In genomic region chr3:38039899-38040261, GRCh38 we compare ENCODE assay signal across 9 cellular contexts. TPM values are rescaled to one million over a fixed set of nuclear protein-coding genes. Genes with fewer than 3 reads are reported as not detected.
DNase-seq lines count a peak whose midpoint lies in the region; ATAC-seq, FAIRE-seq and TF ChIP-seq lines count a peak whose summit lies in the region.
"Had no signal": no experiment of that assay in that cellular context is flagged by ENCODE, and none has a peak within 500 bp of the region (broad histone marks: within the 10 kb centered on the region; RNA-seq: fewer than 3 reads in every experiment).

No MANE protein-coding gene starts in this region.

- H3K36me3 ChIP-seq in H1 (ENCODE audit: control insufficient read depth in 2 of 4, insufficient read depth in 4 of 4, low read length in 3 of 4) (no peaks in the 10 kb centered on the region), testis (ENCODE audit: low read depth, missing control alignments) (no peaks in the 10 kb centered on the region)

- peak; percentile 40 for ATAC-seq in GM18907 (IDR thresholded peaks at IDR 0.05; ENCODE audit: unreplicated experiment)
- ATAC-seq in HG03175 (IDR thresholded peaks at IDR 0.05; ENCODE audit: unreplicated experiment), result peak; percentile 45

- H3K27me3 ChIP-seq in H1 (replicated peaks in 1 of 4; ENCODE audit: control insufficient read depth in 3 of 4, extremely low read depth in 1 of 4, insufficient read depth in 3 of 4, low read length in 3 of 4) (peaks cover 6 to 19% (median 17%) of the 10 kb centered on the region in 4 experiments), testis (no peaks in the 10 kb centered on the region)

- no peak overlapping the region for H4K8ac ChIP-seq in H1 (ENCODE audit: extremely low read depth, insufficient read depth, low read length)

- peaks cover 7% of the 10 kb centered on the region; the same call in 1 of the 2 replicates for H3K23me2 ChIP-seq in H1 (ENCODE audit: low read depth, low read length)

- H3K27ac ChIP-seq in H1 (ENCODE audit: low read depth, low read length) (no peak overlapping the region), testis (peak overlapping the region; percentile 57 to 74)

- TF ChIP-seq RAD21 in H1 (IDR thresholded peaks at IDR 0.05 in 1 of 2, conservative IDR thresholded peaks at IDR 0.05 in 1 of 2; ENCODE audit: low read depth in 2 of 2, low read length in 2 of 2), result peak in 1 of 2 experiments; percentile 31; a peak in 3 of 4 replicates

- H3K9me3 Mint-ChIP-seq in mesothelial cell of epicardium, result no peaks in the 10 kb centered on the region

- intact Hi-C loops in testis (cut with DNase I; ENCODE audit: low total_unique reads), result no loop called here

- no peak overlapping the region for H2BK12ac ChIP-seq in H1 (ENCODE audit: low read depth, low read length)

- no peak overlapping the region for H2BK15ac ChIP-seq in H1 (ENCODE audit: low read length)

- peak overlapping the region; percentile 12 for H3K27ac Mint-ChIP-seq in mesothelial cell of epicardium

- H3K4me3 ChIP-seq in H1 (ENCODE audit: extremely low read depth in 1 of 4, insufficient read depth in 2 of 4, low read depth in 3 of 4, low read length in 4 of 4) (peak overlapping the region in 3 of 4 experiments; percentile 62 to 75 (median 62); a peak in 5 of 8 replicates), testis (peak overlapping the region; percentile 55 to 63)

- TF ChIP-seq POLR2A in H1 (IDR thresholded peaks at IDR 0.05; ENCODE audit: control extremely low read depth in 1 of 2, low read depth in 2 of 2, low read length in 2 of 2), result no peak
- no peak for TF ChIP-seq POLR2A in testis (IDR thresholded peaks at IDR 0.05)

- peak; percentile 22 to 46 (median 29); a peak in 3 of 4 replicates for TF ChIP-seq CTCF in H1 (IDR thresholded peaks at IDR 0.05; ENCODE audit: control extremely low read depth in 1 of 3, insufficient read depth in 1 of 3, low read depth in 1 of 3, low read length in 3 of 3)
- no peak for TF ChIP-seq CTCF in mesothelial cell of epicardium (IDR thresholded peaks at IDR 0.05; ENCODE audit: unreplicated experiment)
- TF ChIP-seq CTCF in testis (IDR thresholded peaks at IDR 0.05), result peak in 2 of 3 experiments; percentile 23 to 26

- H4K91ac ChIP-seq in H1 (replicated peaks; ENCODE audit: insufficient read length, low read length), result no peak overlapping the region

- H3K36me3 Mint-ChIP-seq in mesothelial cell of epicardium, result no peaks in the 10 kb centered on the region

- H4K5ac ChIP-seq in H1 (ENCODE audit: insufficient read length, low read depth, low read length), result no peak overlapping the region

- no peak overlapping the region for H3K56ac ChIP-seq in H1 (replicated peaks; ENCODE audit: insufficient read length, low read depth, low read length)

- WGBS in H1 (ENCODE audit: extremely low coverage in 1 of 2, insufficient coverage in 1 of 2, insufficient read length in 1 of 2, insufficient replicate concordance in 2 of 2, low coverage in 1 of 2, low lambda C conversion rate in 2 of 2, missing lambda C conversion rate in 1 of 2), 2 experiments, result 57% methylated on average over 11 of the region's 11 CpGs; no CpG with 5 or more reads in 1 of the 2 experiments
- 17% methylated on average over 11 of the region's 11 CpGs for WGBS in testis, 2 donors

- no peak for FAIRE-seq in H1 (lab: Jason Lieb, UNC)

- H2BK20ac ChIP-seq in H1 (ENCODE audit: low read length), result no peak overlapping the region

- POLR2A ChIA-PET in H1 (lab: Charles Lee; ENCODE audit: partially characterized antibody), result interaction anchor here (1.0 kb wide), 1 partner anchor 36 kb away, joined by 3 read pairs; no protein-coding TSS in a partner anchor

- no peaks in the 10 kb centered on the region for H4K20me1 ChIP-seq in H1 (replicated peaks in 1 of 2; ENCODE audit: control insufficient read depth in 1 of 2, insufficient read depth in 2 of 2, low read length in 2 of 2)

- H3K4me1 ChIP-seq in H1 (replicated peaks in 1 of 4; ENCODE audit: control insufficient read depth in 3 of 4, insufficient read depth in 4 of 4, low read length in 3 of 4) (peaks cover 2 to 5% (median 4%) of the 10 kb centered on the region in 4 experiments; a peak in 4 of 7 replicates), testis (peaks cover 12% of the 10 kb centered on the region)

- peak overlapping the region; percentile 70 for H3K4me3 Mint-ChIP-seq in mesothelial cell of epicardium

- H2AK5ac ChIP-seq in H1 (ENCODE audit: low read depth, low read length), result no peak overlapping the region

- CTCF ChIA-PET in H1 (lab: Charles Lee; ENCODE audit: partially characterized antibody), result interaction anchor here (1.1 to 2.1 kb wide), 6 partner anchors 12 to 216 kb away, joined by 3 to 6 read pairs (median 3); no protein-coding TSS in a partner anchor

- no peak overlapping the region for H2BK5ac ChIP-seq in H1 (ENCODE audit: low read depth, low read length)

- peaks cover 43% of the 10 kb centered on the region for H3K27me3 Mint-ChIP-seq in mesothelial cell of epicardium (ENCODE audit: low read depth)

- H2AFZ ChIP-seq in H1 (ENCODE audit: low read length), result no peak overlapping the region

- H3K4me2 ChIP-seq in H1 (ENCODE audit: insufficient read depth in 1 of 2, low read depth in 2 of 2, low read length in 2 of 2), result peak overlapping the region; percentile 62 to 96

- no peak overlapping the region for H3K23ac ChIP-seq in H1 (ENCODE audit: insufficient read length)

- peaks cover 14% of the 10 kb centered on the region for H3K4me1 Mint-ChIP-seq in mesothelial cell of epicardium

- H3K18ac ChIP-seq in H1 (ENCODE audit: extremely low read depth, low read length), result no peak overlapping the region

- TF ChIP-seq EP300 in H1 (IDR thresholded peaks at IDR 0.05; ENCODE audit: borderline replicate concordance in 1 of 2, low read depth in 2 of 2, low read length in 2 of 2), result no peak

- H3K79me1 ChIP-seq in H1 (ENCODE audit: low read depth, low read length), result no peaks in the 10 kb centered on the region

- no peak overlapping the region for H3K9ac ChIP-seq in H1 (replicated peaks in 1 of 4; ENCODE audit: extremely low read depth in 1 of 4, low read depth in 3 of 4, low read length in 3 of 4)

- peak; percentile 70 for DNase-seq in AG08396 (ENCODE audit: low spot score)
- DNase-seq in UCSD-AML1 (lab: John Stamatoyannopoulos, UW; ENCODE audit: unreplicated experiment), result peak; percentile 65
- DNase-seq in H1 (ENCODE audit: low read depth in 1 of 2, low spot score in 2 of 2), result peak in 1 of 2 experiments; percentile 55
- DNase-seq in mesothelial cell of epicardium (ENCODE audit: low spot score in 2 of 2, unreplicated experiment in 2 of 2), result no peak
- DNase-seq in testis, result peak; percentile 87
- no peak for DNase-seq in RKO (ENCODE audit: low spot score)

- no peak overlapping the region for H2BK120ac ChIP-seq in H1 (replicated peaks; ENCODE audit: low read depth, low read length)

- no peak overlapping the region for H3K4ac ChIP-seq in H1 (replicated peaks; ENCODE audit: insufficient read length, low read depth, low read length)

- H3K79me2 ChIP-seq in H1 (ENCODE audit: control insufficient read depth in 1 of 2, insufficient read depth in 2 of 2, low read length in 2 of 2), result no peaks in the 10 kb centered on the region

- H3K9me3 ChIP-seq in H1 (ENCODE audit: insufficient read depth in 2 of 2, low read depth in 1 of 2, low read length in 1 of 2), result no peaks in the 10 kb centered on the region
- H3K9me3 ChIP-seq in testis, result no peaks in the 10 kb centered on the region

- H3K14ac ChIP-seq in H1 (ENCODE audit: insufficient read length), result no peak overlapping the region

TF ChIP-seq in H1, 55 proteins besides CTCF, POLR2A, EP300 and RAD21 (continues in another document):
- TF ChIP-seq GTF2F1 (IDR thresholded peaks at IDR 0.05; ENCODE audit: borderline replicate concordance, low read depth, low read length) (no peak), RXRA (IDR thresholded peaks at IDR 0.05; ENCODE audit: insufficient read depth, low read depth, low read length) (no peak), MAFK (IDR thresholded peaks at IDR 0.05; ENCODE audit: low read depth, low read length) (peak; percentile 14; the same call in 1 of the 2 replicates), RBBP5 (IDR thresholded peaks at IDR 0.05; ENCODE audit: borderline replicate concordance, low read depth, low read length) (no peak)

RNA-seq across cellular contexts. Expression of gene DLEC1, which starts 0.9 kb away (rescaled TPM):
- total RNA-seq in H1 (2021; fragmentation: NEBNext Ultra II Directional; extraction: Animal tissue kit (Norgen Biotek cat#: 25700)), result 0.75 and 0.76 TPM in 2 replicates
- polyA plus RNA-seq in H1 (2011; rRNA removed), result 0.26 and 0.36 TPM in 2 replicates
- 0.31 TPM for polyA plus RNA-seq in H1 (2011; cell fraction: cytosol; rRNA removed)
- polyA plus RNA-seq in H1 (2011; cell fraction: nucleus; rRNA removed), result 3.0 TPM
- polyA plus RNA-seq in H1 (2012, experiment 1 of 2), result 0.43 to 0.87 TPM (median 0.62 TPM) in 4 replicates
- 0.29 TPM for polyA plus RNA-seq in H1 (2012, experiment 2 of 2)
- 1.4 TPM for polyA plus RNA-seq in H1 (2013, experiment 1 of 2)
- polyA plus RNA-seq in H1 (2013, experiment 2 of 2), result 0.17 TPM
- polyA minus RNA-seq in H1 (2011; rRNA and poly(A)+ RNA removed), result 0.63 and 1.4 TPM in 2 replicates
- 0.29 TPM for polyA minus RNA-seq in H1 (2011; cell fraction: cytosol; rRNA and poly(A)+ RNA removed)
- 3.0 TPM for polyA minus RNA-seq in H1 (2011; cell fraction: nucleus; rRNA and poly(A)+ RNA removed)
- total RNA-seq in mesothelial cell of epicardium, result 1.3 to 1.8 TPM (median 1.4 TPM) in 3 replicates
- total RNA-seq in testis, result 10 to 100 TPM; 32.3 to 40.8 TPM
- polyA plus RNA-seq in testis (ENCODE audit: insufficient read depth, low read depth, low replicate concordance), result 36.9 TPM
- total RNA-seq: glomerular endothelial cell had no signal

RNA-seq across cellular contexts. Expression of gene PLCD1, which starts 10.4 kb away (rescaled TPM):
- total RNA-seq in H1 (2021; fragmentation: NEBNext Ultra II Directional; extraction: Animal tissue kit (Norgen Biotek cat#: 25700)), result 15.7 and 19.2 TPM in 2 replicates
- polyA plus RNA-seq in H1 (2011; rRNA removed) (15.3 and 25.7 TPM in 2 replicates), testis (ENCODE audit: insufficient read depth, low read depth, low replicate concordance) (88.4 TPM)
- polyA plus RNA-seq in H1 (2011; cell fraction: cytosol; rRNA removed), result 16.8 TPM
- polyA plus RNA-seq in H1 (2011; cell fraction: nucleus; rRNA removed), result 40.8 TPM
- polyA plus RNA-seq in H1 (2012, experiment 1 of 2), result 10.7 to 22.5 TPM (median 19.3 TPM) in 4 replicates
- 24.9 TPM for polyA plus RNA-seq in H1 (2012, experiment 2 of 2)
- 16.6 TPM for polyA plus RNA-seq in H1 (2013, experiment 1 of 2)
- polyA plus RNA-seq in H1 (2013, experiment 2 of 2), result 15.4 TPM
- 15.5 and 19.6 TPM in 2 replicates for polyA minus RNA-seq in H1 (2011; rRNA and poly(A)+ RNA removed)
- polyA minus RNA-seq in H1 (2011; cell fraction: cytosol; rRNA and poly(A)+ RNA removed), result 9.8 TPM
- polyA minus RNA-seq in H1 (2011; cell fraction: nucleus; rRNA and poly(A)+ RNA removed), result 18.4 TPM
- total RNA-seq in mesothelial cell of epicardium (19.0 to 20.8 TPM (median 20.7 TPM) in 3 replicates), testis (100 to 1,000 TPM; 155 to 228 TPM)

RNA-seq across cellular contexts. Expression of gene VILL, which starts 49.3 kb away (rescaled TPM):
- 4.1 and 4.6 TPM in 2 replicates for total RNA-seq in H1 (2021; fragmentation: NEBNext Ultra II Directional; extraction: Animal tissue kit (Norgen Biotek cat#: 25700))
- polyA plus RNA-seq in H1 (2011; rRNA removed), result 4.2 and 7.4 TPM in 2 replicates
- polyA plus RNA-seq in H1 (2011; cell fraction: cytosol; rRNA removed), result 5.9 TPM
- polyA plus RNA-seq in H1 (2011; cell fraction: nucleus; rRNA removed), result 20.0 TPM
- 2.4 to 5.7 TPM (median 4.2 TPM) in 4 replicates for polyA plus RNA-seq in H1 (2012, experiment 1 of 2)
- polyA plus RNA-seq in H1 (2012, experiment 2 of 2), result 3.4 TPM
- 1.4 TPM for polyA plus RNA-seq in H1 (2013, experiment 1 of 2)
- 1.5 TPM for polyA plus RNA-seq in H1 (2013, experiment 2 of 2)
- 7.7 and 8.0 TPM in 2 replicates for polyA minus RNA-seq in H1 (2011; rRNA and poly(A)+ RNA removed)
- 2.5 TPM for polyA minus RNA-seq in H1 (2011; cell fraction: cytosol; rRNA and poly(A)+ RNA removed)
- polyA minus RNA-seq in H1 (2011; cell fraction: nucleus; rRNA and poly(A)+ RNA removed), result 11.4 TPM
- total RNA-seq in mesothelial cell of epicardium, result 15.3 to 16.7 TPM (median 16.4 TPM) in 3 replicates
- total RNA-seq in testis, result 10 to 100 TPM; 16.3 to 17.4 TPM
- polyA plus RNA-seq in testis (ENCODE audit: insufficient read depth, low read depth, low replicate concordance), result 9.5 TPM

Comparison
In these comparisons a context has a peak if more than half of its experiments do, and no peak if none do; other contexts are left out.
1. DNase-seq: peak in AG08396 (single experiment), UCSD-AML1 (single experiment) and testis (single experiment); none in mesothelial cell of epicardium (0 of 2) and RKO (single experiment).
2. RNA of gene DLEC1, which starts 0.9 kb away (total RNA-seq): 32.3 to 40.8 TPM in testis; 1.3 to 1.8 TPM in mesothelial cell of epicardium and 0.75 to 0.76 TPM in H1; every median in the first group is over 10 times any median in the second.